Comparison of ENCODE assay signal across 8 cellular contexts in genomic region chr11:123062158-123062891, GRCh38.
DNase-seq lines count a peak whose midpoint lies in the region; ATAC-seq lines count a peak whose summit lies in the region.

No MANE protein-coding gene starts in this region.

- DNase-seq in AG08395 (ENCODE audit: low spot score): peak; percentile 96
- DNase-seq in NCI-H345 treated with DMSO at 0.1 percent for 48 hours (lab: John Stamatoyannopoulos, UW; ENCODE audit: unreplicated experiment): peak; percentile 99
- DNase-seq in cerebellar cortex (ENCODE audit: low spot score): peak; percentile 99
- peak; percentile 100 for DNase-seq in islet precursor cell
- DNase-seq in stimulated activated CD4-positive, alpha-beta T cell treated with anti-CD3 and anti-CD28 coated beads, Interleukin-12 subunit alpha, Interleukin-12 subunit beta, amount 100 ng/mL, for 4 hours: peak; percentile 99

- ATAC-seq in GM19025 (IDR thresholded peaks at IDR 0.05; ENCODE audit: low read depth, unreplicated experiment) (peak; percentile 83), HG03342 (IDR thresholded peaks at IDR 0.05; ENCODE audit: unreplicated experiment) (peak; percentile 84)
- ATAC-seq in activated CD4-positive, CD25-positive, alpha-beta regulatory T cell treated with anti-CD3 and anti-CD28 coated beads, Interleukin-2, amount 50 U/mL, for 24 hours: peak; percentile 87 to 91

Comparison
In these comparisons a context has a peak if more than half of its experiments do, and no peak if none do; other contexts are left out.
1. Peak in every context shown above with its lines: DNase-seq and ATAC-seq.